1 cellular context compared by ENCODE assay signal in the genomic region with DNA sequence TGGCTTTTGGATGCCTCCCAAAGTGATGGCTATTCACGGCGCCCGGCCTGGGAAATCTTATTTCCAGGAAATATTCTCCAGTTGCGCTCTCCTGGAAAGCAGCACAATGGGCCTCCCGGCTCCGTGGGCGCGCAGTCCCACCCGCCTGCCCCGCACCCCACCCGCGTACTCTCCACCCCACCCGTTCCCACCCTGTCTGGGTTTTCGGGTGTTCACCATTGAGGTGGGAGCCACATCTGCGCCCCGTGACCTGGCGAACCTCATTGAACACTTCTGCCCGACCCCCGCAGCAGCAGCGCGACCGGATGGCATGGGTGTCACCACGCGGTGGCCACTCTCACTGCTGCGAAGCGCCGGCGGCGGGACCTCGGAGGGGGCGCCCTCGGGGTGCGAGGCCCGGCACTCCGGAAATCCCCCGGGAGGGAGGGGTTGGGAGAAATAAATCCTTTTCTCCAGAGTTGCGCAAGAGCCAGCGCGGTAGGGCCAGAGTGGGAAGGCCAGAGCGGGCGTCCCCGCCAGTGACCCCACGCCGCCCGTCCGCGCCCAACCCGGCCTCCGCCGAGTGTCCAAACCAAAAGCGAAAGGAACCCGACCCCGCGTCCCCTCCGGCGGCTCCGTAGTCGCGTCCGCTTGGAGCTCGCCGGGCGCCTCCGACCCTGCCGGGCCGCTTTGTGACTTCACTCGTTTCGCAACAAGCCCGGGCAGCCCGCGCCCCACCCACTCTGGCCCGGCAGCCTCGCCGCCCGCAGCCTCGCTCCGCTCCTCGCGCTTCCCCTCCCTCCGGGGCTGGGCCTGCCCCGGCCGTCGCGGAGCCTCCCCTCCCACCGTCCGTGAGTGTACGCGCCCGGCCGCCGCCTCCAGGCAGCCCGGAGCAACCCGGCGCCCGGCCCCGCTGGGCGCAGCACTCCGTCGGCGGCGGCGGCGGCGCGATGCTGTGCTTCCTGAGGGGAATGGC.
TF ChIP-seq lines count a peak whose summit lies in the region.

Gene DRAM1, plus strand, starts transcription at position 720 of the 955 bp plus-strand sequence. Its CDS starts 210 bp downstream, at position 930.

TF ChIP-seq in HepG2, 621 proteins besides CTCF, POLR2A, EP300 and RAD21 (continued from another document and continues in another):
- TF ChIP-seq, protein P1, sequence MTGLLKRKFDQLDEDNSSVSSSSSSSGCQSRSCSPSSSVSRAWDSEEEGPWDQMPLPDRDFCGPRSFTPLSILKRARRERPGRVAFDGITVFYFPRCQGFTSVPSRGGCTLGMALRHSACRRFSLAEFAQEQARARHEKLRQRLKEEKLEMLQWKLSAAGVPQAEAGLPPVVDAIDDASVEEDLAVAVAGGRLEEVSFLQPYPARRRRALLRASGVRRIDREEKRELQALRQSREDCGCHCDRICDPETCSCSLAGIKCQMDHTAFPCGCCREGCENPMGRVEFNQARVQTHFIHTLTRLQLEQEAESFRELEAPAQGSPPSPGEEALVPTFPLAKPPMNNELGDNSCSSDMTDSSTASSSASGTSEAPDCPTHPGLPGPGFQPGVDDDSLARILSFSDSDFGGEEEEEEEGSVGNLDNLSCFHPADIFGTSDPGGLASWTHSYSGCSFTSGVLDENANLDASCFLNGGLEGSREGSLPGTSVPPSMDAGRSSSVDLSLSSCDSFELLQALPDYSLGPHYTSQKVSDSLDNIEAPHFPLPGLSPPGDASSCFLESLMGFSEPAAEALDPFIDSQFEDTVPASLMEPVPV (CRISPR knock-in tag; IDR thresholded peaks at IDR 0.05), result peak; percentile 92; the same call in 1 of the 2 replicates
- TF ChIP-seq ZNF704 (CRISPR knock-in tag; IDR thresholded peaks at IDR 0.05; ENCODE audit: borderline replicate concordance) (0 out of 2 replicates have a peak, but pooled peaks have one; percentile 73), RNF2 (conservative IDR thresholded peaks at IDR 0.05; ENCODE audit: low read depth) (0 out of 2 replicates have a peak, but pooled peaks have one; percentile 39), HBP1 (CRISPR knock-in tag; IDR thresholded peaks at IDR 0.05; ENCODE audit: low read depth) (0 out of 2 replicates have a peak, but pooled peaks have one; percentile 19), DR1 (CRISPR knock-in tag; IDR thresholded peaks at IDR 0.05) (no peak), ZNF30 (CRISPR knock-in tag; IDR thresholded peaks at IDR 0.05) (peak; percentile 62; the same call in 1 of the 2 replicates), SPEN (CRISPR knock-in tag; IDR thresholded peaks at IDR 0.05; ENCODE audit: low read depth) (peak; percentile 73), FOXP1 (IDR thresholded peaks at IDR 0.05) (no peak), FOXP1 (CRISPR knock-in tag; IDR thresholded peaks at IDR 0.05) (peak; percentile 11; the same call in 1 of the 2 replicates), POLR2AphosphoS5 (IDR thresholded peaks at IDR 0.05; ENCODE audit: low read depth, low read length) (peak; percentile 63), MZF1 (CRISPR knock-in tag; IDR thresholded peaks at IDR 0.05; ENCODE audit: borderline replicate concordance) (no peak), IKZF4 (CRISPR knock-in tag; IDR thresholded peaks at IDR 0.05; ENCODE audit: borderline replicate concordance, low read depth, not compliant biosample characterization) (peak; percentile 67), ZNF3 (CRISPR knock-in tag; IDR thresholded peaks at IDR 0.05) (peak; percentile 93), ATF7-NPFF (CRISPR knock-in tag; IDR thresholded peaks at IDR 0.05; ENCODE audit: low read depth) (no peak; the same call in 1 of the 2 replicates), ZNF709 (CRISPR knock-in tag; IDR thresholded peaks at IDR 0.05) (peak; percentile 61; the same call in 1 of the 2 replicates), E2F5 (CRISPR knock-in tag; conservative IDR thresholded peaks at IDR 0.05) (peak; percentile 32), ZNF282 (IDR thresholded peaks at IDR 0.05; ENCODE audit: partially characterized antibody) (no peak), HOXA9 (CRISPR knock-in tag; IDR thresholded peaks at IDR 0.05; ENCODE audit: borderline replicate concordance) (peak; percentile 54; the same call in 1 of the 2 replicates), ZNF382 (CRISPR knock-in tag; IDR thresholded peaks at IDR 0.05; ENCODE audit: borderline replicate concordance) (no peak), TARDBP (CRISPR knock-in tag; IDR thresholded peaks at IDR 0.05) (peak; percentile 55; the same call in 1 of the 2 replicates), ZNF10 (CRISPR knock-in tag; IDR thresholded peaks at IDR 0.05; ENCODE audit: borderline replicate concordance, low read depth) (no peak), ZNF230 (CRISPR knock-in tag; IDR thresholded peaks at IDR 0.05) (peak; percentile 60; the same call in 1 of the 2 replicates), DPF2 (CRISPR knock-in tag; IDR thresholded peaks at IDR 0.05; ENCODE audit: borderline replicate concordance, low read depth) (no peak), TAF15 (IDR thresholded peaks at IDR 0.05; ENCODE audit: low read depth, low read length, poor library complexity, severe bottlenecking) (no peak), ZNF430 (CRISPR knock-in tag; IDR thresholded peaks at IDR 0.05) (peak; percentile 89), ZNF275 (CRISPR knock-in tag; IDR thresholded peaks at IDR 0.05; ENCODE audit: borderline replicate concordance) (peak; percentile 89), MYNN (CRISPR knock-in tag; IDR thresholded peaks at IDR 0.05; ENCODE audit: low read depth) (no peak), ZNF136 (CRISPR knock-in tag; IDR thresholded peaks at IDR 0.05; ENCODE audit: low read depth) (no peak), ZNF766 (CRISPR knock-in tag; IDR thresholded peaks at IDR 0.05; ENCODE audit: borderline replicate concordance) (peak; percentile 67; the same call in 1 of the 2 replicates), SP5 (CRISPR knock-in tag; IDR thresholded peaks at IDR 0.05; ENCODE audit: borderline replicate concordance, low read depth) (peak; percentile 59; the same call in 1 of the 2 replicates), TCF7L2 (IDR thresholded peaks at IDR 0.05; ENCODE audit: low read depth, low read length) (no peak), ZNF12 (CRISPR knock-in tag; IDR thresholded peaks at IDR 0.05) (peak; percentile 18; the same call in 1 of the 2 replicates), PPARG (CRISPR knock-in tag; conservative IDR thresholded peaks at IDR 0.05) (0 out of 2 replicates have a peak, but pooled peaks have one; percentile 11), ZFP36L2 (CRISPR knock-in tag; IDR thresholded peaks at IDR 0.05) (no peak), ZMAT3 (CRISPR knock-in tag; conservative IDR thresholded peaks at IDR 0.05) (peak; percentile 72; the same call in 1 of the 2 replicates), RFXANK (CRISPR knock-in tag; IDR thresholded peaks at IDR 0.05) (no peak)
- TF ChIP-seq, protein P2, sequence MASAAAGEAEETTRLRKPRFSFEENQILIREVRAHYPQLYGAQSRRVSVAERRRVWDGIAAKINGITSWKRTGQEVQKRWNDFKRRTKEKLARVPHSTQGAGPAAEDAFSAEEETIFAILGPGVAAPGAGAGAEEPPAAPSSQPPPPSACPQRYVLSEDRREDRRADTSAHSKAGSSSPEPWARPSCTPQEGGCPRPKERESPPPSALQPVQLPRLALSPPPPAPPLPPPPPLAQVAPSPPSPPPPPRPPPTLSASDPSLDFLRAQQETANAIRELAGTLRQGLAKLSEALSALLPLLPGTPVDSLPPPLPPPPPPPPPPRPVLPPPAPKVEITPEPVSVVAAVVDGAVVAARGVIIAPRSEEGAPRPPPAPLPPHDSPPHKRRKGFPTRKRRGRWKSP (CRISPR knock-in tag; IDR thresholded peaks at IDR 0.05), result peak; percentile 61; the same call in 1 of the 2 replicates
- TF ChIP-seq, protein P3, sequence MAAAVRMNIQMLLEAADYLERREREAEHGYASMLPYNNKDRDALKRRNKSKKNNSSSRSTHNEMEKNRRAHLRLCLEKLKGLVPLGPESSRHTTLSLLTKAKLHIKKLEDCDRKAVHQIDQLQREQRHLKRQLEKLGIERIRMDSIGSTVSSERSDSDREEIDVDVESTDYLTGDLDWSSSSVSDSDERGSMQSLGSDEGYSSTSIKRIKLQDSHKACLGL (CRISPR knock-in tag; IDR thresholded peaks at IDR 0.05), result no peak; the same call in 1 of the 2 replicates
- TF ChIP-seq, protein P4, sequence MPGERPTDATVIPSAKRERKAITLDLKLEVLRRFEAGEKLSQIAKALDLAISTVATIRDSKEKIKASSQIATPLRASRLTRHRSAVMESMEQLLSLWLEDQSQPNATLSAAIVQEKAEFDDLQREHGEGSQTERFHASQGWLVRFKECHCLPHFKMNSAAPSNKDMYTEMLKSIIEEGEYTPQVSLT (CRISPR knock-in tag; IDR thresholded peaks at IDR 0.05; ENCODE audit: borderline replicate concordance, low read depth), result 0 out of 2 replicates have a peak, but pooled peaks have one; percentile 39
- TF ChIP-seq, protein P5, sequence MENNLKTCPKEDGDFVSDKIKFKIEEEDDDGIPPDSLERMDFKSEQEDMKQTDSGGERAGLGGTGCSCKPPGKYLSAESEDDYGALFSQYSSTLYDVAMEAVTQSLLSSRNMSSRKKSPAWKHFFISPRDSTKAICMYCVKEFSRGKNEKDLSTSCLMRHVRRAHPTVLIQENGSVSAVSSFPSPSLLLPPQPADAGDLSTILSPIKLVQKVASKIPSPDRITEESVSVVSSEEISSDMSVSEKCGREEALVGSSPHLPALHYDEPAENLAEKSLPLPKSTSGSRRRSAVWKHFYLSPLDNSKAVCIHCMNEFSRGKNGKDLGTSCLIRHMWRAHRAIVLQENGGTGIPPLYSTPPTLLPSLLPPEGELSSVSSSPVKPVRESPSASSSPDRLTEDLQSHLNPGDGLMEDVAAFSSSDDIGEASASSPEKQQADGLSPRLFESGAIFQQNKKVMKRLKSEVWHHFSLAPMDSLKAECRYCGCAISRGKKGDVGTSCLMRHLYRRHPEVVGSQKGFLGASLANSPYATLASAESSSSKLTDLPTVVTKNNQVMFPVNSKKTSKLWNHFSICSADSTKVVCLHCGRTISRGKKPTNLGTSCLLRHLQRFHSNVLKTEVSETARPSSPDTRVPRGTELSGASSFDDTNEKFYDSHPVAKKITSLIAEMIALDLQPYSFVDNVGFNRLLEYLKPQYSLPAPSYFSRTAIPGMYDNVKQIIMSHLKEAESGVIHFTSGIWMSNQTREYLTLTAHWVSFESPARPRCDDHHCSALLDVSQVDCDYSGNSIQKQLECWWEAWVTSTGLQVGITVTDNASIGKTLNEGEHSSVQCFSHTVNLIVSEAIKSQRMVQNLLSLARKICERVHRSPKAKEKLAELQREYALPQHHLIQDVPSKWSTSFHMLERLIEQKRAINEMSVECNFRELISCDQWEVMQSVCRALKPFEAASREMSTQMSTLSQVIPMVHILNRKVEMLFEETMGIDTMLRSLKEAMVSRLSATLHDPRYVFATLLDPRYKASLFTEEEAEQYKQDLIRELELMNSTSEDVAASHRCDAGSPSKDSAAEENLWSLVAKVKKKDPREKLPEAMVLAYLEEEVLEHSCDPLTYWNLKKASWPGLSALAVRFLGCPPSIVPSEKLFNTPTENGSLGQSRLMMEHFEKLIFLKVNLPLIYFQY (CRISPR knock-in tag; IDR thresholded peaks at IDR 0.05; ENCODE audit: borderline replicate concordance), result peak; percentile 75
- TF ChIP-seq, protein P6, sequence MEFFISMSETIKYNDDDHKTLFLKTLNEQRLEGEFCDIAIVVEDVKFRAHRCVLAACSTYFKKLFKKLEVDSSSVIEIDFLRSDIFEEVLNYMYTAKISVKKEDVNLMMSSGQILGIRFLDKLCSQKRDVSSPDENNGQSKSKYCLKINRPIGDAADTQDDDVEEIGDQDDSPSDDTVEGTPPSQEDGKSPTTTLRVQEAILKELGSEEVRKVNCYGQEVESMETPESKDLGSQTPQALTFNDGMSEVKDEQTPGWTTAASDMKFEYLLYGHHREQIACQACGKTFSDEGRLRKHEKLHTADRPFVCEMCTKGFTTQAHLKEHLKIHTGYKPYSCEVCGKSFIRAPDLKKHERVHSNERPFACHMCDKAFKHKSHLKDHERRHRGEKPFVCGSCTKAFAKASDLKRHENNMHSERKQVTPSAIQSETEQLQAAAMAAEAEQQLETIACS (CRISPR knock-in tag; IDR thresholded peaks at IDR 0.05), result no peak
- TF ChIP-seq, protein P7, sequence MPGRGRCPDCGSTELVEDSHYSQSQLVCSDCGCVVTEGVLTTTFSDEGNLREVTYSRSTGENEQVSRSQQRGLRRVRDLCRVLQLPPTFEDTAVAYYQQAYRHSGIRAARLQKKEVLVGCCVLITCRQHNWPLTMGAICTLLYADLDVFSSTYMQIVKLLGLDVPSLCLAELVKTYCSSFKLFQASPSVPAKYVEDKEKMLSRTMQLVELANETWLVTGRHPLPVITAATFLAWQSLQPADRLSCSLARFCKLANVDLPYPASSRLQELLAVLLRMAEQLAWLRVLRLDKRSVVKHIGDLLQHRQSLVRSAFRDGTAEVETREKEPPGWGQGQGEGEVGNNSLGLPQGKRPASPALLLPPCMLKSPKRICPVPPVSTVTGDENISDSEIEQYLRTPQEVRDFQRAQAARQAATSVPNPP (CRISPR knock-in tag; IDR thresholded peaks at IDR 0.05), result peak; percentile 48; the same call in 1 of the 2 replicates
